Comparison of ENCODE assay signal across 8 cellular contexts in genomic region chr14:101628471-101628966, GRCh38.
DNase-seq lines count a peak whose midpoint lies in the region; ATAC-seq and TF ChIP-seq lines count a peak whose summit lies in the region.

No MANE protein-coding gene starts in this region.

- H3K9ac ChIP-seq in SK-N-SH, result no peak overlapping the region

- peak; percentile 79 to 83 for ATAC-seq in CD4-positive, CD25-positive, alpha-beta regulatory T cell (ENCODE audit: low read depth in 2 of 2)
- ATAC-seq in GM21381 (IDR thresholded peaks at IDR 0.05; ENCODE audit: unreplicated experiment) (peak; percentile 76), upper lobe of left lung (ENCODE audit: low FRiP score in 2 of 2) (peak; percentile 79 to 96)

- TF ChIP-seq CTCF in SK-N-SH (IDR thresholded peaks at IDR 0.05) (peak; percentile 88), cardiac muscle cell (IDR thresholded peaks at IDR 0.05; ENCODE audit: low read depth, low read length) (peak; percentile 85), upper lobe of left lung (IDR thresholded peaks at IDR 0.05) (peak; percentile 98 to 99 (median 99))

- H3F3A ChIP-seq in SK-N-SH (replicated peaks; ENCODE audit: insufficient read depth), result no peaks in the 10 kb centered on the region

- TF ChIP-seq RAD21 in SK-N-SH (IDR thresholded peaks at IDR 0.05; ENCODE audit: low read length), result peak; percentile 95

- intact Hi-C loops in posterior cingulate gyrus (cut with DNase I), result loop anchor here (1.0 to 10.0 kb wide), 4 partner anchors 394 to 1245 kb away; partner anchors contain the start of gene MEG3

- no peak; a peak in 1 of 4 replicates for TF ChIP-seq EP300 in SK-N-SH (IDR thresholded peaks at IDR 0.05; ENCODE audit: borderline replicate concordance in 1 of 2, low read depth in 1 of 2, low read length in 1 of 2)
- TF ChIP-seq EP300 in upper lobe of left lung (IDR thresholded peaks at IDR 0.05), result no peak

- no peaks in the 10 kb centered on the region for H4K20me1 ChIP-seq in SK-N-SH (ENCODE audit: insufficient read depth)

- CTCF ChIA-PET in SK-N-SH (lab: Yijun Ruan, JAX), result interaction anchor here (0.6 to 4.8 kb wide), 56 partner anchors 9 to 1343 kb away, joined by 3 to 42 read pairs (median 4); partner anchors contain the start of genes DIO3 and RTL1

- no peaks in the 10 kb centered on the region for H3K79me2 ChIP-seq in SK-N-SH (ENCODE audit: insufficient read depth)

- H3K27me3 ChIP-seq in CD4-positive, CD25-positive, alpha-beta regulatory T cell (ENCODE audit: control insufficient read depth, insufficient read depth, low read length), result no peaks in the 10 kb centered on the region
- H3K27me3 ChIP-seq in SK-N-SH (ENCODE audit: insufficient read depth) (no peaks in the 10 kb centered on the region; the same call in 1 of the 2 replicates), cardiac muscle cell (peaks cover 13% of the 10 kb centered on the region), upper lobe of left lung (no peaks in the 10 kb centered on the region)

- DNase-seq in CD4-positive, CD25-positive, alpha-beta regulatory T cell, result peak; percentile 55 to 73 (median 72)
- DNase-seq in Kasumi-1 (lab: John Stamatoyannopoulos, UW) (peak; percentile 74 to 76), SK-N-SH (peak; percentile 93), cardiac muscle cell (ENCODE audit: low read depth in 1 of 2, low spot score in 1 of 2) (peak; percentile 76 to 77), posterior cingulate gyrus (peak; percentile 48 to 96 (median 77)), upper lobe of left lung (peak; percentile 73 to 96)

- peak overlapping the region; percentile 64; the same call in 1 of the 2 replicates for H2AFZ ChIP-seq in SK-N-SH (ENCODE audit: low read depth)

- H3K4me3 ChIP-seq in CD4-positive, CD25-positive, alpha-beta regulatory T cell (ENCODE audit: low read depth, low read length), result no peak overlapping the region
- H3K4me3 ChIP-seq in SK-N-SH (ENCODE audit: low read depth in 2 of 2, low read length in 1 of 2) (peak overlapping the region in 1 of 2 experiments; percentile 49; a peak in 1 of 4 replicates), cardiac muscle cell (no peak overlapping the region), upper lobe of left lung (peak overlapping the region in 1 of 4 donors; percentile 16)

- no peaks in the 10 kb centered on the region for H3K9me3 Mint-ChIP-seq in CD4-positive, CD25-positive, alpha-beta regulatory T cell
- H3K9me3 Mint-ChIP-seq in activated naive CD4-positive, alpha-beta T cell treated with anti-CD3 and anti-CD28 coated beads, Interleukin-2, amount 50 U/mL, for 24 hours, result no peaks in the 10 kb centered on the region

- H3K4me2 ChIP-seq in SK-N-SH, result peak overlapping the region; percentile 37; the same call in 1 of the 2 replicates

- POLR2A ChIA-PET in SK-N-SH (lab: Yijun Ruan, JAX), result interaction anchor here (1.2 to 1.6 kb wide), 3 partner anchors 45 to 726 kb away, joined by 4 read pairs; partner anchors contain the start of gene RTL1

- no peaks in the 10 kb centered on the region for H3K36me3 Mint-ChIP-seq in CD4-positive, CD25-positive, alpha-beta regulatory T cell
- no peaks in the 10 kb centered on the region for H3K36me3 Mint-ChIP-seq in activated naive CD4-positive, alpha-beta T cell treated with anti-CD3 and anti-CD28 coated beads, Interleukin-2, amount 50 U/mL, for 24 hours

- H3K36me3 ChIP-seq in CD4-positive, CD25-positive, alpha-beta regulatory T cell (ENCODE audit: control insufficient read depth, insufficient read depth, low read length), result no peaks in the 10 kb centered on the region
- H3K36me3 ChIP-seq in SK-N-SH (replicated peaks in 1 of 2; ENCODE audit: control insufficient read depth in 1 of 2, insufficient read depth in 2 of 2, low read length in 1 of 2), result no peaks in the 10 kb centered on the region
- no peaks in the 10 kb centered on the region for H3K36me3 ChIP-seq in cardiac muscle cell
- H3K36me3 ChIP-seq in upper lobe of left lung, result no peaks in the 10 kb centered on the region

- H3K4me1 Mint-ChIP-seq in CD4-positive, CD25-positive, alpha-beta regulatory T cell, result peaks cover 0 to 5% (median 0%) of the 10 kb centered on the region in 4 donors
- H3K4me1 Mint-ChIP-seq in activated naive CD4-positive, alpha-beta T cell treated with anti-CD3 and anti-CD28 coated beads, Interleukin-2, amount 50 U/mL, for 24 hours, result peaks cover 6% of the 10 kb centered on the region

- H3K27ac ChIP-seq in CD4-positive, CD25-positive, alpha-beta regulatory T cell (ENCODE audit: insufficient read depth, low read length, poor library complexity, severe bottlenecking), result no peak overlapping the region
- H3K27ac ChIP-seq in SK-N-SH (ENCODE audit: low read depth in 2 of 2, low read length in 1 of 2) (peak overlapping the region in 1 of 2 experiments; percentile 96; a peak in 2 of 4 replicates), cardiac muscle cell (no peak overlapping the region), upper lobe of left lung (no peak overlapping the region)

- peaks cover 9% of the 10 kb centered on the region for H3K4me1 ChIP-seq in CD4-positive, CD25-positive, alpha-beta regulatory T cell (ENCODE audit: control insufficient read depth, insufficient read depth, low read length, poor library complexity, severe bottlenecking)
- peaks cover 0 to 36% of the 10 kb centered on the region in 2 experiments; a peak in 2 of 4 replicates for H3K4me1 ChIP-seq in SK-N-SH (ENCODE audit: control insufficient read depth in 1 of 2, insufficient read depth in 2 of 2, low read depth in 1 of 2, low read length in 1 of 2)
- H3K4me1 ChIP-seq in cardiac muscle cell (ENCODE audit: low read depth), result no peaks in the 10 kb centered on the region
- H3K4me1 ChIP-seq in upper lobe of left lung, result peaks cover 12 to 13% (median 12%) of the 10 kb centered on the region in 4 donors

- H3K27ac Mint-ChIP-seq in CD4-positive, CD25-positive, alpha-beta regulatory T cell, result no peak overlapping the region
- no peak overlapping the region for H3K27ac Mint-ChIP-seq in activated naive CD4-positive, alpha-beta T cell treated with anti-CD3 and anti-CD28 coated beads, Interleukin-2, amount 50 U/mL, for 24 hours

- no peaks in the 10 kb centered on the region for H3K9me2 ChIP-seq in SK-N-SH

- TF ChIP-seq POLR2A in upper lobe of left lung (IDR thresholded peaks at IDR 0.05), result no peak

- no peaks in the 10 kb centered on the region for H3K9me3 ChIP-seq in CD4-positive, CD25-positive, alpha-beta regulatory T cell (ENCODE audit: control insufficient read depth in 2 of 2, low read length in 2 of 2)
- H3K9me3 ChIP-seq in SK-N-SH, result no peaks in the 10 kb centered on the region
- H3K9me3 ChIP-seq in cardiac muscle cell (ENCODE audit: low read depth), result no peaks in the 10 kb centered on the region
- no peaks in the 10 kb centered on the region for H3K9me3 ChIP-seq in upper lobe of left lung

- no peak overlapping the region for H3K4me3 Mint-ChIP-seq in CD4-positive, CD25-positive, alpha-beta regulatory T cell
- peak overlapping the region; percentile 19 for H3K4me3 Mint-ChIP-seq in activated naive CD4-positive, alpha-beta T cell treated with anti-CD3 and anti-CD28 coated beads, Interleukin-2, amount 50 U/mL, for 24 hours

- H3K27me3 Mint-ChIP-seq in CD4-positive, CD25-positive, alpha-beta regulatory T cell, result peaks cover 5% of the 10 kb centered on the region
- no peaks in the 10 kb centered on the region for H3K27me3 Mint-ChIP-seq in activated naive CD4-positive, alpha-beta T cell treated with anti-CD3 and anti-CD28 coated beads, Interleukin-2, amount 50 U/mL, for 24 hours

- WGBS in SK-N-SH (ENCODE audit: low lambda C conversion rate), result 10% methylated on average over 13 of the region's 44 CpGs
- WGBS in upper lobe of left lung, 2 donors, result 13 to 18% methylated on average over 13 to 44 of the region's 44 CpGs

TF ChIP-seq in SK-N-SH, 30 proteins besides CTCF, POLR2A, EP300 and RAD21 (continues in another document):
- TF ChIP-seq, protein P1, sequence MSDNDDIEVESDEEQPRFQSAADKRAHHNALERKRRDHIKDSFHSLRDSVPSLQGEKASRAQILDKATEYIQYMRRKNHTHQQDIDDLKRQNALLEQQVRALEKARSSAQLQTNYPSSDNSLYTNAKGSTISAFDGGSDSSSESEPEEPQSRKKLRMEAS (IDR thresholded peaks at IDR 0.05; ENCODE audit: low read depth), result 0 out of 2 replicates have a peak, but pooled peaks have one; percentile 28
- no peak for TF ChIP-seq REST (IDR thresholded peaks at IDR 0.05; ENCODE audit: low read depth, low read length)
- TF ChIP-seq SMC3 (IDR thresholded peaks at IDR 0.05; ENCODE audit: low read depth, low read length), result peak; percentile 83
- no peak for TF ChIP-seq RCOR1 (IDR thresholded peaks at IDR 0.05; ENCODE audit: low read length)
- TF ChIP-seq, protein P2, sequence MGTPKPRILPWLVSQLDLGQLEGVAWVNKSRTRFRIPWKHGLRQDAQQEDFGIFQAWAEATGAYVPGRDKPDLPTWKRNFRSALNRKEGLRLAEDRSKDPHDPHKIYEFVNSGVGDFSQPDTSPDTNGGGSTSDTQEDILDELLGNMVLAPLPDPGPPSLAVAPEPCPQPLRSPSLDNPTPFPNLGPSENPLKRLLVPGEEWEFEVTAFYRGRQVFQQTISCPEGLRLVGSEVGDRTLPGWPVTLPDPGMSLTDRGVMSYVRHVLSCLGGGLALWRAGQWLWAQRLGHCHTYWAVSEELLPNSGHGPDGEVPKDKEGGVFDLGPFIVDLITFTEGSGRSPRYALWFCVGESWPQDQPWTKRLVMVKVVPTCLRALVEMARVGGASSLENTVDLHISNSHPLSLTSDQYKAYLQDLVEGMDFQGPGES (IDR thresholded peaks at IDR 0.05; ENCODE audit: low read depth, low read length), result no peak
